11 cellular contexts compared by ENCODE assay signal in the genomic region with DNA sequence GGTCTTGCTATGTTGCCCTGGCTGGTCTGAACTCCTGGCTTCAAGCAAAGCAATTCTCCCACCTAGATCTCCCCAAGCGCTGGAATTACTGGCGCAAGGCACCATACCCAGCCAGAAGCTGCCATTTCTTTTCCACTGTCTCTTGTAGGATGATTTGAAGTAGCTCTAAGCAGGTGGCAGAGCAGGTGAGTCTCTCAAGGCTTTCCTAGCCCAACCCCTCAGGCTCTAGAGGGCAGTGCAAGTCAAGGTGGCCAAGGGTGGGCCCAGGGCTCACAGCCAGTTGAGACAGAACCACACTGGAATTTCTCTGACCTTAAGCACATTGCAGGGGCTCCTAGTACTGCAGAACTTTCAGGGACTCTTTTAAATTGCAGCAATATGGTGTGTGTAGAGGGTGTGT. TPM values are rescaled to one million over a fixed set of nuclear protein-coding genes. Genes with fewer than 3 reads are reported as not detected.
DNase-seq lines count a peak whose midpoint lies in the region; ATAC-seq and TF ChIP-seq lines count a peak whose summit lies in the region.
"Had no signal": no experiment of that assay in that cellular context is flagged by ENCODE, and none has a peak within 500 bp of the region (broad histone marks: within the 10 kb centered on the region; RNA-seq: fewer than 3 reads in every experiment).

No MANE protein-coding gene starts in this region.

- H3K27me3 ChIP-seq in PC-3 (ENCODE audit: low read length) (no peaks in the 10 kb centered on the region), foreskin keratinocyte (no peaks in the 10 kb centered on the region), gastrocnemius medialis (no peaks in the 10 kb centered on the region)

- TF ChIP-seq CTCF in PC-3 (conservative IDR thresholded peaks at IDR 0.05; ENCODE audit: low read depth, low read length), result peak; percentile 65
- peak; percentile 57 for TF ChIP-seq CTCF in foreskin keratinocyte (conservative IDR thresholded peaks at IDR 0.05)
- peak in 4 of 5 experiments; percentile 14 to 69 (median 32) for TF ChIP-seq CTCF in gastrocnemius medialis (IDR thresholded peaks at IDR 0.05 in 4 of 5, conservative IDR thresholded peaks at IDR 0.05 in 1 of 5)

- no peak overlapping the region for H3K4me3 ChIP-seq in PC-3 (ENCODE audit: low read length)
- H3K4me3 ChIP-seq in gastrocnemius medialis, result no peak overlapping the region

- TF ChIP-seq POLR2A in gastrocnemius medialis (IDR thresholded peaks at IDR 0.05), result no peak

- POLR2A ChIA-PET in PC-3 (lab: Charles Lee; ENCODE audit: unreplicated experiment), result no interaction called here

- H3K9me2 ChIP-seq in PC-3 (replicated peaks; ENCODE audit: low read length), result no peaks in the 10 kb centered on the region

- no peak overlapping the region for H3K4me2 ChIP-seq in PC-3 (ENCODE audit: low read length)

- CTCF ChIA-PET in PC-3 (lab: Charles Lee), result interaction anchor here (0.5 to 1.7 kb wide), 7 partner anchors 15 to 447 kb away, joined by 3 to 13 read pairs (median 3); a partner anchor contains a TSS

- H3F3A ChIP-seq in PC-3 (ENCODE audit: low read length, unreplicated experiment), result no peaks in the 10 kb centered on the region

- in situ Hi-C loops in gastrocnemius medialis (cut with MboI; ENCODE audit: low sequenced_read_pairs in 4 of 4), result loop anchor here in 2 of 4 donors (5.0 to 10.0 kb wide), 3 partner anchors 80 to 290 kb away; a partner anchor contains a TSS

- H3K4me1 ChIP-seq in PC-3 (ENCODE audit: insufficient read depth, low read length), result 0 out of 2 replicates have a peak, but pooled peaks cover 4% of the 10 kb centered on the region
- no peaks in the 10 kb centered on the region for H3K4me1 ChIP-seq in foreskin keratinocyte
- H3K4me1 ChIP-seq in gastrocnemius medialis, result peaks cover 18 to 20% of the 10 kb centered on the region in 2 donors

- H3K9me3 ChIP-seq in PC-3 (ENCODE audit: low read length) (no peaks in the 10 kb centered on the region), gastrocnemius medialis (no peaks in the 10 kb centered on the region)

- no peak overlapping the region for H3K9ac ChIP-seq in PC-3 (ENCODE audit: low read length)

- H3K36me3 ChIP-seq in PC-3 (ENCODE audit: low read depth, low read length), result no peaks in the 10 kb centered on the region
- H3K36me3 ChIP-seq in gastrocnemius medialis, result no peaks in the 10 kb centered on the region

- H4K20me1 ChIP-seq in PC-3 (ENCODE audit: low read length), result no peaks in the 10 kb centered on the region

- intact Hi-C loops in PC-3 (cut with micrococcal nuclease) (loop anchor here (5.0 kb wide), 1 partner anchor 218 kb away; a partner anchor contains a TSS), gastrocnemius medialis (cut with DNase I; ENCODE audit: low total_unique reads) (loop anchor here (1.0 kb wide), 1 partner anchor 217 kb away; no protein-coding TSS in a partner anchor)

- no peak overlapping the region for H2AFZ ChIP-seq in PC-3 (ENCODE audit: low read length)

- H3K79me2 ChIP-seq in PC-3 (ENCODE audit: low read length), result no peaks in the 10 kb centered on the region

- H3K27ac ChIP-seq in PC-3 (ENCODE audit: low read length) (no peak overlapping the region), foreskin keratinocyte (no peak overlapping the region), gastrocnemius medialis (peak overlapping the region; percentile 7 to 57 (median 28))

- ATAC-seq in PC-3 (peak; percentile 89), foreskin keratinocyte (no peak), gastrocnemius medialis (peak; percentile 44 to 73), HG02884 (IDR thresholded peaks at IDR 0.05; ENCODE audit: unreplicated experiment) (no peak)

- no TSS peak for BruUV-seq in PC-3 (replicated peaks; lab: Mats Ljungman, UMichigan)

- DNase-seq in NCI-H146 (lab: John Stamatoyannopoulos, UW) (peak; percentile 41), NCI-H146 treated with DMSO at 0.1 percent for 48 hours (lab: John Stamatoyannopoulos, UW; ENCODE audit: unreplicated experiment) (no peak), PC-3 (peak; percentile 66), foreskin keratinocyte (peak in 1 of 2 donors; percentile 23), gastrocnemius medialis (peak in 1 of 2 donors; percentile 42), activated gamma-delta T cell (lab: John Stamatoyannopoulos, UW) (no peak)
- no peak for DNase-seq in stimulated activated CD4-positive, alpha-beta T cell treated with anti-CD3 and anti-CD28 coated beads, Interleukin-4, amount 100 ng/mL, for 24 hours
- DNase-seq: foreskin fibroblast; NCI-H1436; stimulated activated CD4-positive, alpha-beta T cell treated with anti-CD3 and anti-CD28 coated beads, Interleukin-1b, Interleukin-23, amount 100 ng/mL, for 48 hours had no signal

RNA-seq across cellular contexts. Expression of a gene that starts 15.6 kb away (rescaled TPM):
- total RNA-seq in PC-3 (2014; rRNA removed) (111 and 114 TPM in 2 replicates), foreskin keratinocyte (47.7 and 49.9 TPM in 2 replicates), gastrocnemius medialis (100 to 1,000 TPM in 3 of 4 donors, 10 to 100 TPM in 1; 95.0 to 177 (median 109) TPM)
- polyA plus RNA-seq in foreskin keratinocyte, result 18.9 and 22.2 TPM in 2 replicates

RNA-seq across cellular contexts. Expression of a gene that starts 25.3 kb away (rescaled TPM):
- total RNA-seq in PC-3 (2014; rRNA removed) (1.8 and 5.3 TPM in 2 replicates), foreskin keratinocyte (7.3 and 7.5 TPM in 2 replicates), gastrocnemius medialis (1 to 10 TPM; 1.9 to 7.0 (median 3.8) TPM)
- polyA plus RNA-seq in foreskin keratinocyte, result 6.9 and 7.3 TPM in 2 replicates

RNA-seq across cellular contexts. Expression of a gene that starts 32.2 kb away (rescaled TPM):
- total RNA-seq in PC-3 (2014; rRNA removed) (1.6 and 1.8 TPM in 2 replicates), foreskin keratinocyte (1.2 and 1.3 TPM in 2 replicates), gastrocnemius medialis (1 to 10 TPM in 2 of 4 donors, under 1 TPM in 1, not detected in 1; 0.52 to 1.3 (median 1.1) TPM)
- polyA plus RNA-seq in foreskin keratinocyte, result 2.3 and 2.7 TPM in 2 replicates

RNA-seq across cellular contexts. Expression of a gene that starts 42.2 kb away (rescaled TPM):
- 23.7 and 25.4 TPM in 2 replicates for total RNA-seq in PC-3 (2014; rRNA removed)
- 9.9 and 10.6 TPM in 2 replicates for total RNA-seq in foreskin keratinocyte
- 12.9 and 14.0 TPM in 2 replicates for polyA plus RNA-seq in foreskin keratinocyte
- 10 to 100 TPM; 12.0 to 25.8 (median 15.1) TPM for total RNA-seq in gastrocnemius medialis

RNA-seq across cellular contexts. Expression of a gene that starts 42.7 kb away (rescaled TPM):
- 278 and 292 TPM in 2 replicates for total RNA-seq in PC-3 (2014; rRNA removed)
- 439 and 458 TPM in 2 replicates for total RNA-seq in foreskin keratinocyte
- polyA plus RNA-seq in foreskin keratinocyte, result 381 and 403 TPM in 2 replicates
- 100 to 1,000 TPM; 244 to 411 (median 282) TPM for total RNA-seq in gastrocnemius medialis

Comparison
In these comparisons a context has a peak if more than half of its experiments do, and no peak if none do; other contexts are left out.
1. DNase-seq: peak in NCI-H146 (single experiment) and PC-3 (single experiment); none in NCI-H146 treated with DMSO at 0.1 percent for 48 hours (single experiment), stimulated activated CD4-positive, alpha-beta T cell treated with anti-CD3 and anti-CD28 coated beads, Interleukin-4, amount 100 ng/mL, for 24 hours (single experiment) and activated gamma-delta T cell (single experiment).
2. ATAC-seq: peak in PC-3 (single experiment) and gastrocnemius medialis (2 of 2); none in foreskin keratinocyte (single experiment) and HG02884 (single experiment).
3. H3K27ac ChIP-seq: peak in gastrocnemius medialis (4 of 4); none in PC-3 (single experiment) and foreskin keratinocyte (single experiment).
4. Peak in every context shown above with its lines, with median percentiles within 50 percentile points of each other: CTCF ChIP-seq.